In the genomic region with DNA sequence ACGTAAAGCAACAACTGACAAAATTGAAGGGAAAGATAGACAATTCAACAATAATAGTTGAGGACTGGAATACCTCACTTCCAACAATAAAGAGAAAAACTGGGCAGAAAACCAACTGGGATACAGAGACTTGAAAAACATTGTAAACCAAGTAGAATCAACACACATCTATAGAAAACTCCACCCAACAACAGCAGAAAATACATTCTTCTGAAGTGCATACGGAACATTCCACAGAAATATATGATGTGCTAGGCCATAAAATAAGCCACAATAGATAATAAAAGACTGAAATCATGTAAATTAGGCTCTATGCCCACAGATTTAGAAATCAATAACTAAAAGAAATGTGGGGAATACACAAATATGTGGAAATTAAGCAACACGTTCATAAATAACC, we compare ENCODE assay signal across 22 cellular contexts.
"Had no signal": no experiment of that assay in that cellular context is flagged by ENCODE, and none has a peak within 500 bp of the region (broad histone marks: within the 10 kb centered on the region; RNA-seq: fewer than 3 reads in every experiment).

No MANE protein-coding gene starts in this region.

- H3K4me3 ChIP-seq: dorsolateral prefrontal cortex, esophagus muscularis mucosa, gastrocnemius medialis, heart right ventricle, left lung, lower lobe of right lung had no signal

- H3K27ac ChIP-seq: dorsolateral prefrontal cortex, esophagus muscularis mucosa, gastrocnemius medialis, heart right ventricle, left lung, lower lobe of right lung had no signal

- H3K9me3 ChIP-seq: esophagus muscularis mucosa, gastrocnemius medialis, heart right ventricle, left lung, lower lobe of right lung had no signal

- ATAC-seq: gastrocnemius medialis; heart right ventricle; left lung; left ventricle myocardium superior; lower lobe of right lung; naive thymus-derived CD4-positive, alpha-beta T cell had no signal

- H3K36me3 ChIP-seq: esophagus muscularis mucosa, gastrocnemius medialis, heart right ventricle, left lung, lower lobe of right lung had no signal

- H3K4me1 ChIP-seq: gastrocnemius medialis, lower lobe of right lung had no signal

- H3K27me3 ChIP-seq: dorsolateral prefrontal cortex, esophagus muscularis mucosa, gastrocnemius medialis, heart right ventricle, left lung had no signal

- DNase-seq: cerebellar nuclear complex; dermis blood vessel endothelial cell; dorsolateral prefrontal cortex; effector CD4-positive, alpha-beta T cell; effector memory CD4-positive, alpha-beta T cell; foreskin fibroblast; foreskin melanocyte; gastrocnemius medialis; glutamatergic neuron; head of caudate nucleus; heart right ventricle; hypothalamus; immature natural killer cell; islet precursor cell; kidney; kidney glomerular epithelial cell; left lung; left ventricle myocardium superior; lower lobe of right lung; mesenchymal stem cell; naive thymus-derived CD4-positive, alpha-beta T cell had no signal
